ENCODE assay signal across 1 cellular context in genomic region chr10:112815238-112816032, GRCh38.
TF ChIP-seq lines count a peak whose summit lies in the region.

No MANE protein-coding gene starts in this region.

TF ChIP-seq in HepG2, 621 proteins besides CTCF, POLR2A, EP300 and RAD21 (continued from another document and continues in another):
- TF ChIP-seq, protein P1, sequence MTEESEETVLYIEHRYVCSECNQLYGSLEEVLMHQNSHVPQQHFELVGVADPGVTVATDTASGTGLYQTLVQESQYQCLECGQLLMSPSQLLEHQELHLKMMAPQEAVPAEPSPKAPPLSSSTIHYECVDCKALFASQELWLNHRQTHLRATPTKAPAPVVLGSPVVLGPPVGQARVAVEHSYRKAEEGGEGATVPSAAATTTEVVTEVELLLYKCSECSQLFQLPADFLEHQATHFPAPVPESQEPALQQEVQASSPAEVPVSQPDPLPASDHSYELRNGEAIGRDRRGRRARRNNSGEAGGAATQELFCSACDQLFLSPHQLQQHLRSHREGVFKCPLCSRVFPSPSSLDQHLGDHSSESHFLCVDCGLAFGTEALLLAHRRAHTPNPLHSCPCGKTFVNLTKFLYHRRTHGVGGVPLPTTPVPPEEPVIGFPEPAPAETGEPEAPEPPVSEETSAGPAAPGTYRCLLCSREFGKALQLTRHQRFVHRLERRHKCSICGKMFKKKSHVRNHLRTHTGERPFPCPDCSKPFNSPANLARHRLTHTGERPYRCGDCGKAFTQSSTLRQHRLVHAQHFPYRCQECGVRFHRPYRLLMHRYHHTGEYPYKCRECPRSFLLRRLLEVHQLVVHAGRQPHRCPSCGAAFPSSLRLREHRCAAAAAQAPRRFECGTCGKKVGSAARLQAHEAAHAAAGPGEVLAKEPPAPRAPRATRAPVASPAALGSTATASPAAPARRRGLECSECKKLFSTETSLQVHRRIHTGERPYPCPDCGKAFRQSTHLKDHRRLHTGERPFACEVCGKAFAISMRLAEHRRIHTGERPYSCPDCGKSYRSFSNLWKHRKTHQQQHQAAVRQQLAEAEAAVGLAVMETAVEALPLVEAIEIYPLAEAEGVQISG (CRISPR knock-in tag; IDR thresholded peaks at IDR 0.05): no peak
- no peak for TF ChIP-seq ZNF674 (CRISPR knock-in tag; IDR thresholded peaks at IDR 0.05; ENCODE audit: low read depth)
- TF ChIP-seq HNRNPH1 (optimal IDR thresholded peaks at IDR 0.05; ENCODE audit: low read depth, low read length): no peak
- no peak for TF ChIP-seq SCMH1 (CRISPR knock-in tag; IDR thresholded peaks at IDR 0.05; ENCODE audit: borderline replicate concordance)
- peak; percentile 23; the same call in 1 of the 2 replicates for TF ChIP-seq FOXA3 (CRISPR knock-in tag; IDR thresholded peaks at IDR 0.05)
- TF ChIP-seq NFE2L2 (IDR thresholded peaks at IDR 0.05; ENCODE audit: low read length): no peak
- TF ChIP-seq ZNF703 (CRISPR knock-in tag; IDR thresholded peaks at IDR 0.05; ENCODE audit: borderline replicate concordance): no peak
- no peak for TF ChIP-seq NFYB (CRISPR knock-in tag; IDR thresholded peaks at IDR 0.05)
- TF ChIP-seq ZBTB46 (CRISPR knock-in tag; IDR thresholded peaks at IDR 0.05; ENCODE audit: borderline replicate concordance): no peak
- TF ChIP-seq, protein P2, sequence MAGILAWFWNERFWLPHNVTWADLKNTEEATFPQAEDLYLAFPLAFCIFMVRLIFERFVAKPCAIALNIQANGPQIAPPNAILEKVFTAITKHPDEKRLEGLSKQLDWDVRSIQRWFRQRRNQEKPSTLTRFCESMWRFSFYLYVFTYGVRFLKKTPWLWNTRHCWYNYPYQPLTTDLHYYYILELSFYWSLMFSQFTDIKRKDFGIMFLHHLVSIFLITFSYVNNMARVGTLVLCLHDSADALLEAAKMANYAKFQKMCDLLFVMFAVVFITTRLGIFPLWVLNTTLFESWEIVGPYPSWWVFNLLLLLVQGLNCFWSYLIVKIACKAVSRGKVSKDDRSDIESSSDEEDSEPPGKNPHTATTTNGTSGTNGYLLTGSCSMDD (CRISPR knock-in tag; IDR thresholded peaks at IDR 0.05): no peak
- TF ChIP-seq ZNF33A (CRISPR knock-in tag; IDR thresholded peaks at IDR 0.05; ENCODE audit: borderline replicate concordance): no peak
- no peak for TF ChIP-seq ATF4 (CRISPR knock-in tag; IDR thresholded peaks at IDR 0.05)
- no peak for TF ChIP-seq HOXA7 (CRISPR knock-in tag; IDR thresholded peaks at IDR 0.05)
- TF ChIP-seq SMARCE1 (IDR thresholded peaks at IDR 0.05; ENCODE audit: borderline replicate concordance): no peak
- TF ChIP-seq ZNF460 (CRISPR knock-in tag; IDR thresholded peaks at IDR 0.05; ENCODE audit: borderline replicate concordance): no peak
- no peak for TF ChIP-seq ZNF83 (CRISPR knock-in tag; IDR thresholded peaks at IDR 0.05; ENCODE audit: borderline replicate concordance)
- peak; percentile 88 for TF ChIP-seq FOSL2 (CRISPR knock-in tag; IDR thresholded peaks at IDR 0.05)
- TF ChIP-seq RFX3 (CRISPR knock-in tag; IDR thresholded peaks at IDR 0.05): no peak
- TF ChIP-seq HNRNPUL1 (IDR thresholded peaks at IDR 0.05; ENCODE audit: low read depth, low read length): no peak
- no peak for TF ChIP-seq ZNF205 (CRISPR knock-in tag; IDR thresholded peaks at IDR 0.05)
- no peak for TF ChIP-seq DMAP1 (CRISPR knock-in tag; IDR thresholded peaks at IDR 0.05)
- TF ChIP-seq SIX4 (CRISPR knock-in tag; IDR thresholded peaks at IDR 0.05): no peak
- no peak for TF ChIP-seq ZNF546 (CRISPR knock-in tag; conservative IDR thresholded peaks at IDR 0.05)
- TF ChIP-seq SOX6 (IDR thresholded peaks at IDR 0.05): no peak
- peak; percentile 55 for TF ChIP-seq SOX6 (CRISPR knock-in tag; IDR thresholded peaks at IDR 0.05)
- no peak for TF ChIP-seq BRCA1 (CRISPR knock-in tag; IDR thresholded peaks at IDR 0.05)
- TF ChIP-seq, protein P3, sequence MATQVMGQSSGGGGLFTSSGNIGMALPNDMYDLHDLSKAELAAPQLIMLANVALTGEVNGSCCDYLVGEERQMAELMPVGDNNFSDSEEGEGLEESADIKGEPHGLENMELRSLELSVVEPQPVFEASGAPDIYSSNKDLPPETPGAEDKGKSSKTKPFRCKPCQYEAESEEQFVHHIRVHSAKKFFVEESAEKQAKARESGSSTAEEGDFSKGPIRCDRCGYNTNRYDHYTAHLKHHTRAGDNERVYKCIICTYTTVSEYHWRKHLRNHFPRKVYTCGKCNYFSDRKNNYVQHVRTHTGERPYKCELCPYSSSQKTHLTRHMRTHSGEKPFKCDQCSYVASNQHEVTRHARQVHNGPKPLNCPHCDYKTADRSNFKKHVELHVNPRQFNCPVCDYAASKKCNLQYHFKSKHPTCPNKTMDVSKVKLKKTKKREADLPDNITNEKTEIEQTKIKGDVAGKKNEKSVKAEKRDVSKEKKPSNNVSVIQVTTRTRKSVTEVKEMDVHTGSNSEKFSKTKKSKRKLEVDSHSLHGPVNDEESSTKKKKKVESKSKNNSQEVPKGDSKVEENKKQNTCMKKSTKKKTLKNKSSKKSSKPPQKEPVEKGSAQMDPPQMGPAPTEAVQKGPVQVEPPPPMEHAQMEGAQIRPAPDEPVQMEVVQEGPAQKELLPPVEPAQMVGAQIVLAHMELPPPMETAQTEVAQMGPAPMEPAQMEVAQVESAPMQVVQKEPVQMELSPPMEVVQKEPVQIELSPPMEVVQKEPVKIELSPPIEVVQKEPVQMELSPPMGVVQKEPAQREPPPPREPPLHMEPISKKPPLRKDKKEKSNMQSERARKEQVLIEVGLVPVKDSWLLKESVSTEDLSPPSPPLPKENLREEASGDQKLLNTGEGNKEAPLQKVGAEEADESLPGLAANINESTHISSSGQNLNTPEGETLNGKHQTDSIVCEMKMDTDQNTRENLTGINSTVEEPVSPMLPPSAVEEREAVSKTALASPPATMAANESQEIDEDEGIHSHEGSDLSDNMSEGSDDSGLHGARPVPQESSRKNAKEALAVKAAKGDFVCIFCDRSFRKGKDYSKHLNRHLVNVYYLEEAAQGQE (IDR thresholded peaks at IDR 0.05; ENCODE audit: borderline replicate concordance in 1 of 2, low read depth in 1 of 2, low read length in 2 of 2): no peak
- TF ChIP-seq ZNF510 (CRISPR knock-in tag; IDR thresholded peaks at IDR 0.05; ENCODE audit: low read depth): no peak
- TF ChIP-seq ADNP (CRISPR knock-in tag; IDR thresholded peaks at IDR 0.05): no peak
- TF ChIP-seq, protein P4, sequence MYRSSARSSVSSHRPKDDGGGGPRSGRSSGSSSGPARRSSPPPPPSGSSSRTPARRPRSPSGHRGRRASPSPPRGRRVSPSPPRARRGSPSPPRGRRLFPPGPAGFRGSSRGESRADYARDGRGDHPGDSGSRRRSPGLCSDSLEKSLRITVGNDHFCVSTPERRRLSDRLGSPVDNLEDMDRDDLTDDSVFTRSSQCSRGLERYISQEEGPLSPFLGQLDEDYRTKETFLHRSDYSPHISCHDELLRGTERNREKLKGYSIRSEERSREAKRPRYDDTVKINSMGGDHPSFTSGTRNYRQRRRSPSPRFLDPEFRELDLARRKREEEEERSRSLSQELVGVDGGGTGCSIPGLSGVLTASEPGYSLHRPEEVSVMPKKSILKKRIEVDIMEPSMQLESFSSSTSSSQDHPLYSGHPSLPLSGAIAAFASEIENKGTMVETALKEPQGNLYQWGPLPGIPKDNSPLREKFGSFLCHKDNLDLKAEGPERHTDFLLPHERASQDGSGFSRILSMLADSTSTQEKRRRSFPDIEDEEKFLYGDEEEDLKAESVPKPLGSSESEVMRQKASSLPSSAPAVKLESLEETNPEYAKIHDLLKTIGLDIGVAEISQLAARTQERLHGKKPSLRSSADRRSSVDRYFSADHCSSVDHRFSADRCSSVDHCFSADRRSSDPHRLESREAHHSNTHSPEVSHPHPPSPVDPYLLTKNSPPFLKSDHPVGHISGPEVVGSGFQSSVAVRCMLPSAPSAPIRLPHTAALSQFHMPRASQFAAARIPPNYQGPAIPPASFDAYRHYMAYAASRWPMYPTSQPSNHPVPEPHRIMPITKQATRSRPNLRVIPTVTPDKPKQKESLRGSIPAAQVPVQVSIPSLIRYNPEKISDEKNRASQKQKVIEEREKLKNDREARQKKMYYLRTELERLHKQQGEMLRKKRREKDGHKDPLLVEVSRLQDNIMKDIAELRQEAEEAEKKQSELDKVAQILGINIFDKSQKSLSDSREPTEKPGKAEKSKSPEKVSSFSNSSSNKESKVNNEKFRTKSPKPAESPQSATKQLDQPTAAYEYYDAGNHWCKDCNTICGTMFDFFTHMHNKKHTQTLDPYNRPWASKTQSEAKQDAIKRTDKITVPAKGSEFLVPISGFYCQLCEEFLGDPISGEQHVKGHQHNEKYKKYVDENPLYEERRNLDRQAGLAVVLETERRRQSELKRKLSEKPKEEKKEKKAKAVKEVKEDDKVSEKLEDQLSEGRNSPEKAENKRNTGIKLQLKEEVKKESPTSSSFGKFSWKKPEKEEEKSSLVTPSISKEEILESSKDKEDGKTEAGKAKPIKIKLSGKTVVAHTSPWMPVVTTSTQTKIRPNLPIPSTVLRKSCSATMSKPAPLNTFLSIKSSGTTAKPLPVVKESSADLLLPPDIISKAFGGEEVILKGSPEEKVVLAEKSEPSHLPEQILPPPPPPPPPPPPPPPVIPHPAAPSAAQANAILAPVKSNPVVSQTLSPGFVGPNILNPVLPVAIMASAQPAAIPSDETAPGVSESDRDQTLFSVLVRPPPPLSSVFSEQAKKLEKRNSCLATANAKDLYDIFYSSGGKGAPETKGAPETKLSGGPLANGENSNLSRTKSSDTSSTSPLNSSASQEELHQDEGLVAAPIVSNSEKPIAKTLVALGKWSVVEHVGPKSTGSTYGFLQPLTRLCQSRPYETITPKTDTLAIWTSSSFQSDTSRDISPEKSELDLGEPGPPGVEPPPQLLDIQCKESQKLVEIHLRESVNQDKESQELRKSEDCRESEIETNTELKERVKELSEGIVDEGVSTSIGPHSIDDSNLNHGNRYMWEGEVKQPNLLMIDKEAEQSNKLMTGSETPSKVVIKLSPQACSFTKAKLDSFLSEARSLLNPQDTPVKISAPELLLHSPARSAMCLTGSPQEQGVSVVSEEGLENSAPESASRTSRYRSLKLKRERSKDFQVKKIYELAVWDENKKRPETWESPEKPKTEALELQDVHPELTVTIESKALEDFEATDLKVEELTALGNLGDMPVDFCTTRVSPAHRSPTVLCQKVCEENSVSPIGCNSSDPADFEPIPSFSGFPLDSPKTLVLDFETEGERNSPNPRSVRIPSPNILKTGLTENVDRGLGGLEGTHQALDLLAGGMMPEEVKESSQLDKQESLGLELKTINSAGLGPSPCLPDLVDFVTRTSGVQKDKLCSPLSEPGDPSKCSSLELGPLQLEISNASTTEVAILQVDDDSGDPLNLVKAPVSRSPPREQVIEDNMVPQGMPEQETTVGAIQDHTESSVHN (CRISPR knock-in tag; IDR thresholded peaks at IDR 0.05): no peak
- TF ChIP-seq KLF13 (CRISPR knock-in tag; IDR thresholded peaks at IDR 0.05): no peak
- TF ChIP-seq, protein P5, sequence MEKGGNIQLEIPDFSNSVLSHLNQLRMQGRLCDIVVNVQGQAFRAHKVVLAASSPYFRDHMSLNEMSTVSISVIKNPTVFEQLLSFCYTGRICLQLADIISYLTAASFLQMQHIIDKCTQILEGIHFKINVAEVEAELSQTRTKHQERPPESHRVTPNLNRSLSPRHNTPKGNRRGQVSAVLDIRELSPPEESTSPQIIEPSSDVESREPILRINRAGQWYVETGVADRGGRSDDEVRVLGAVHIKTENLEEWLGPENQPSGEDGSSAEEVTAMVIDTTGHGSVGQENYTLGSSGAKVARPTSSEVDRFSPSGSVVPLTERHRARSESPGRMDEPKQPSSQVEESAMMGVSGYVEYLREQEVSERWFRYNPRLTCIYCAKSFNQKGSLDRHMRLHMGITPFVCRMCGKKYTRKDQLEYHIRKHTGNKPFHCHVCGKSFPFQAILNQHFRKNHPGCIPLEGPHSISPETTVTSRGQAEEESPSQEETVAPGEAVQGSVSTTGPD (CRISPR knock-in tag; IDR thresholded peaks at IDR 0.05): no peak
- no peak for TF ChIP-seq DDIT3 (CRISPR knock-in tag; IDR thresholded peaks at IDR 0.05)
- no peak for TF ChIP-seq FOXP1 (IDR thresholded peaks at IDR 0.05)
- TF ChIP-seq FOXP1 (CRISPR knock-in tag; IDR thresholded peaks at IDR 0.05): peak; percentile 24; the same call in 1 of the 2 replicates
- TF ChIP-seq ETV5 (CRISPR knock-in tag; IDR thresholded peaks at IDR 0.05; ENCODE audit: borderline replicate concordance): no peak; the same call in 1 of the 2 replicates
- TF ChIP-seq PHB2 (IDR thresholded peaks at IDR 0.05; ENCODE audit: partially characterized antibody): no peak
- peak; percentile 32; the same call in 1 of the 2 replicates for TF ChIP-seq ARID3A (IDR thresholded peaks at IDR 0.05; ENCODE audit: low read depth, low read length)
- no peak for TF ChIP-seq ZMYM2 (CRISPR knock-in tag; IDR thresholded peaks at IDR 0.05)
- TF ChIP-seq, protein P6, sequence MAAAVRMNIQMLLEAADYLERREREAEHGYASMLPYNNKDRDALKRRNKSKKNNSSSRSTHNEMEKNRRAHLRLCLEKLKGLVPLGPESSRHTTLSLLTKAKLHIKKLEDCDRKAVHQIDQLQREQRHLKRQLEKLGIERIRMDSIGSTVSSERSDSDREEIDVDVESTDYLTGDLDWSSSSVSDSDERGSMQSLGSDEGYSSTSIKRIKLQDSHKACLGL (CRISPR knock-in tag; IDR thresholded peaks at IDR 0.05): no peak
- no peak for TF ChIP-seq SP2 (CRISPR knock-in tag; IDR thresholded peaks at IDR 0.05)
